ENCODE assay signal across 10 cellular contexts in genomic region chr15:31367730-31368344, GRCh38. TPM values are rescaled to one million over a fixed set of nuclear protein-coding genes. Genes with fewer than 3 reads are reported as not detected.
DNase-seq lines count a peak whose midpoint lies in the region; ATAC-seq and TF ChIP-seq lines count a peak whose summit lies in the region.
"Had no signal": no experiment of that assay in that cellular context is flagged by ENCODE, and none has a peak within 500 bp of the region (broad histone marks: within the 10 kb centered on the region; RNA-seq: fewer than 3 reads in every experiment).

No MANE protein-coding gene starts in this region.

- no peak for TF ChIP-seq CTCF in left lung (IDR thresholded peaks at IDR 0.05)

- H3K4me1 Mint-ChIP-seq in T-helper 17 cell, result peaks cover 72% of the 10 kb centered on the region

- peak overlapping the region; percentile 88 for H3K4me3 Mint-ChIP-seq in T-helper 17 cell

- peaks cover 43 to 96% of the 10 kb centered on the region in 2 donors for H3K4me1 ChIP-seq in left lung
- no peaks in the 10 kb centered on the region for H3K4me1 ChIP-seq in urinary bladder (ENCODE audit: insufficient read depth)

- no peaks in the 10 kb centered on the region for H3K9me3 ChIP-seq in T-helper 17 cell (ENCODE audit: control insufficient read depth, low read length, poor library complexity, severe bottlenecking)
- H3K9me3 ChIP-seq in left lung, result no peaks in the 10 kb centered on the region

- peak; percentile 59 for DNase-seq in stimulated activated CD4-positive, alpha-beta T cell treated with anti-CD3 and anti-CD28 coated beads, Interleukin-15, amount 100 ng/mL, for 24 hours
- DNase-seq in stimulated activated CD4-positive, alpha-beta T cell treated with anti-CD3 and anti-CD28 coated beads, Interleukin-4, amount 100 ng/mL, for 4 hours, result no peak
- no peak for DNase-seq in T-helper 17 cell
- DNase-seq in left lung, result no peak
- no peak for DNase-seq in LoVo (ENCODE audit: low spot score)
- DNase-seq in anterior cingulate cortex (lab: John Stamatoyannopoulos, UW), result no peak
- DNase-seq: COR-L47, T-helper 9 cell had no signal

- H3K27me3 ChIP-seq in left lung, result no peaks in the 10 kb centered on the region

- H3K27ac Mint-ChIP-seq in T-helper 17 cell, result peak overlapping the region; percentile 89

- H3K27me3 Mint-ChIP-seq in T-helper 17 cell, result no peaks in the 10 kb centered on the region

- intact Hi-C loops in left lung (cut with DNase I), result no loop called here

- H3K4me3 ChIP-seq in left lung (no peak overlapping the region), urinary bladder (ENCODE audit: low read depth, low read length) (no peak overlapping the region)

- H3K36me3 Mint-ChIP-seq in T-helper 17 cell (ENCODE audit: low read depth), result peaks cover 2% of the 10 kb centered on the region

- ATAC-seq in T-helper 17 cell (no peak), left lung (no peak), HG03565 (IDR thresholded peaks at IDR 0.05; ENCODE audit: unreplicated experiment) (no peak)

- H3K36me3 ChIP-seq in left lung (peaks cover 0 to 12% of the 10 kb centered on the region in 2 donors), urinary bladder (ENCODE audit: insufficient read depth) (no peaks in the 10 kb centered on the region)

- WGBS in urinary bladder, result 69% methylated on average over 13 of the region's 13 CpGs

- H3K27ac ChIP-seq in left lung (peak overlapping the region; percentile 26 to 94), urinary bladder (ENCODE audit: low read depth) (peak overlapping the region; percentile 19)

RNA-seq across cellular contexts. Expression of gene KLF13, which starts 41.2 kb away (rescaled TPM):
- total RNA-seq in T-helper 17 cell (100 to 1,000 TPM; 184 to 226 TPM), left lung (100 to 1,000 TPM; 110 to 116 TPM), urinary bladder (24.3 TPM)
- 65.0 TPM for polyA plus RNA-seq in urinary bladder
